Comparison of ENCODE assay signal across 8 cellular contexts in the genomic region with DNA sequence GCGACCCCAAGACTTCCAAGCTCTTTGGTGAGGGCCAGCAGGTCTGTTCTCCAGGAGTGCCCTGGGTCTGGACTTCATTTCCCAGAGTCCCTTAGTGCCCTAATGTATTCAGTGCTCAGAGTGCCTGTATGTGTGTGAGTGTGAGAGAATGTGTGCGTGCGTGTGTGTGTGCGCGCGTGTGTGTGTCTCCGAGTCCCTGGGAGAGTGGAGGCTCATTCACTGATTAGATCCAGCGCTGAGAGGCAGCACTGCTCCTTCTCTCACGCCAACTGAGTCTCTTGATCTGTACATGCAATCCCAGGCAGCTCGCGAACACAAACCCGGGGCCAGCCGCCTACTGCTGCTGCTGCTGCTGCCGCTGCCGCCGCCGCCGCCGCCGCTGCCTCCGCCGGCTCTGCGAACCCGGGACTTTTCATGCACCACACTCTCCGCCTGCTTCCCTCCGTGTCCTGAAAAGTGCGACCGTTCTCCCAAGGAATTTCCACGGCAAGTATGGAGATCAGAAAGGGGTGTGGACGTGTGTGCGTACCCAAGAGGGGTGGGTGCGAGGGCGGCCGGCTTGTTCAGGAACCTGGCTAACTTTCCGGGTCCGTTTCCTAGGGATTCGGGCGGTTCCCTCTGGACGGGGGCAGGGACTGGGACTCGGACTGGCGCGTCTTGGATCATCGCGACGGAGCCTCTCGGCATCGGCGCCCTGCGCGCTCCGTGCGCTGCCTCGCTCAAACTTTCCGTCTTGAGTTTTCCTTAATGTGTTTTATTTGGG. TPM values are rescaled to one million over a fixed set of nuclear protein-coding genes. Genes with fewer than 3 reads are reported as not detected.
DNase-seq lines count a peak whose midpoint lies in the region; ATAC-seq and TF ChIP-seq lines count a peak whose summit lies in the region.

RNF220 (plus strand) TSS at position 215 of the 763 bp plus-strand sequence.

- no peak for TF ChIP-seq CTCF in DOHH2 (IDR thresholded peaks at IDR 0.05; ENCODE audit: low read depth, low read length, poor library complexity, severe bottlenecking)
- peak; percentile 34 for TF ChIP-seq CTCF in choroid plexus epithelial cell (conservative IDR thresholded peaks at IDR 0.05; ENCODE audit: low read depth, low read length)
- no peak for TF ChIP-seq CTCF in kidney epithelial cell (IDR thresholded peaks at IDR 0.05; ENCODE audit: insufficient read depth, low read length, poor library complexity, severe bottlenecking)

- no peak within 1 kb of the TSS for H3K27ac ChIP-seq in DOHH2 (ENCODE audit: low read depth, low read length)
- H3K27ac ChIP-seq in skeletal muscle tissue (ENCODE audit: low read depth, low read length) = no peak within 1 kb of the TSS

- H3K79me2 ChIP-seq in DOHH2 (ENCODE audit: control insufficient read depth, low read length) = no peaks in the 10 kb centered on the region

- no peaks in the 10 kb centered on the region for H4K20me1 ChIP-seq in DOHH2 (ENCODE audit: control insufficient read depth, insufficient read depth, low read depth, low read length)

- H3K9me3 ChIP-seq in DOHH2 (ENCODE audit: control insufficient read depth, insufficient read depth, low read length) (no peaks in the 10 kb centered on the region), skeletal muscle tissue (ENCODE audit: control insufficient read depth in 3 of 3, low read length in 3 of 3) (no peaks in the 10 kb centered on the region)

- no peak for ATAC-seq in HG02973 (IDR thresholded peaks at IDR 0.05; ENCODE audit: unreplicated experiment)

- peaks cover 77% of the 10 kb centered on the region for H3K27me3 ChIP-seq in DOHH2 (ENCODE audit: control insufficient read depth, low read length)
- H3K27me3 ChIP-seq in kidney epithelial cell (ENCODE audit: control insufficient read depth, insufficient read depth, low read length) = peaks cover 64% of the 10 kb centered on the region
- H3K27me3 ChIP-seq in skeletal muscle tissue (ENCODE audit: control insufficient read depth in 3 of 3, insufficient read depth in 3 of 3, low read length in 3 of 3) = peaks cover 74 to 76% (median 75%) of the 10 kb centered on the region in 3 donors

- peak; percentile 60 for DNase-seq in NCI-H1092 treated with DMSO at 0.1 percent for 48 hours (lab: John Stamatoyannopoulos, UW)
- peak; percentile 81 for DNase-seq in choroid plexus epithelial cell (ENCODE audit: low read depth)
- DNase-seq in kidney epithelial cell (ENCODE audit: low read depth) = peak; percentile 12
- DNase-seq in COLO829 (ENCODE audit: low spot score) = no peak

- intact Hi-C loops in T-helper 2 cell treated with Interferon-gamma antibody and Interleukin-4, amounts not matched to agents 100 ng/mL and 5 ng/mL, for 36 hours (cut with micrococcal nuclease) = loop anchor here (2.0 kb wide), 1 partner anchor 14 kb away; no protein-coding TSS in a partner anchor

- H3K36me3 ChIP-seq in DOHH2 (ENCODE audit: control insufficient read depth, low read length) = no peaks in the 10 kb centered on the region
- H3K36me3 ChIP-seq in kidney epithelial cell (ENCODE audit: control insufficient read depth, insufficient read depth, low read length) = no peaks in the 10 kb centered on the region
- no peaks in the 10 kb centered on the region for H3K36me3 ChIP-seq in skeletal muscle tissue (ENCODE audit: control insufficient read depth in 3 of 3, insufficient read depth in 3 of 3, low read length in 3 of 3)

- peak within 1 kb of the TSS; percentile 60 for H3K4me2 ChIP-seq in DOHH2 (ENCODE audit: low read length)

- peak within 1 kb of the TSS in 2 of 3 donors; percentile 40 to 61 for H3K9ac ChIP-seq in skeletal muscle tissue (ENCODE audit: low read depth in 1 of 3, low read length in 3 of 3)

- peaks cover 11% of the 10 kb centered on the region; the same call in 1 of the 2 replicates for H3K4me1 ChIP-seq in DOHH2 (ENCODE audit: control insufficient read depth, low read length)
- peaks cover 12 to 34% (median 18%) of the 10 kb centered on the region in 3 donors for H3K4me1 ChIP-seq in skeletal muscle tissue (ENCODE audit: control insufficient read depth in 3 of 3, insufficient read depth in 3 of 3, low read length in 3 of 3)

- no peaks in the 10 kb centered on the region for H3F3A ChIP-seq in DOHH2 (ENCODE audit: control insufficient read depth, insufficient read depth)

- no peaks in the 10 kb centered on the region for H3K9me2 ChIP-seq in DOHH2 (replicated peaks; ENCODE audit: control insufficient read depth, low read length)

- peak within 1 kb of the TSS; percentile 46 for H3K4me3 ChIP-seq in DOHH2 (ENCODE audit: low read length)
- H3K4me3 ChIP-seq in choroid plexus epithelial cell (ENCODE audit: low read depth, low read length) = peak within 1 kb of the TSS; percentile 54
- H3K4me3 ChIP-seq in kidney epithelial cell (ENCODE audit: low read depth, low read length) = peak within 1 kb of the TSS; percentile 38
- peak within 1 kb of the TSS; percentile 61 to 70 (median 68) for H3K4me3 ChIP-seq in skeletal muscle tissue (ENCODE audit: low read length in 3 of 3)

RNA-seq across cellular contexts. Expression of gene RNF220, which starts in this region (rescaled TPM):
- 79.5 and 83.7 TPM in 2 replicates for total RNA-seq in T-helper 2 cell treated with Interferon-gamma antibody and Interleukin-4, amounts not matched to agents 100 ng/mL and 5 ng/mL, for 36 hours
- 112 and 127 TPM in 2 replicates for total RNA-seq in kidney epithelial cell
- total RNA-seq in skeletal muscle tissue = 25.1 TPM
